15 cellular contexts compared by ENCODE assay signal in genomic region chr21:29462475-29462874, GRCh38.
"Had no signal": no experiment of that assay in that cellular context is flagged by ENCODE, and none has a peak within 500 bp of the region (broad histone marks: within the 10 kb centered on the region; RNA-seq: fewer than 3 reads in every experiment).

No MANE protein-coding gene starts in this region.

- ATAC-seq: activated T-helper 17 cell treated with anti-CD3 and anti-CD28 coated beads, Interleukin-2, amount 50 U/mL, for 72 hours; left lung; natural killer cell treated with Interleukin-12 subunit alpha and Interleukin-12 subunit beta and Interleukin-15 and Interleukin-18, amount 100 ng/mL, for 72 hours; stimulated activated effector memory CD8-positive, alpha-beta T cell treated with anti-CD3 and anti-CD28 coated beads, Interleukin-12 subunit alpha, Interleukin-12 subunit beta, amount 100 ng/mL, for 72 hours had no signal

- DNase-seq: activated CD4-positive, alpha-beta T cell treated with anti-CD3 and anti-CD28 coated beads for 1 hour; activated CD4-positive, alpha-beta T cell treated with anti-CD3 and anti-CD28 coated beads, Interleukin-2, amount 50 U/mL, for 4 hours; activated naive CD4-positive, alpha-beta T cell treated with Interleukin-2 at 50 U/mL for 16 hours; aorta; cerebellar nuclear complex; effector CD8-positive, alpha-beta T cell; esophagus squamous epithelium; foreskin fibroblast; hippocampal formation; left lung; stimulated activated CD4-positive, alpha-beta T cell treated with anti-CD3 and anti-CD28 coated beads, Interleukin-12 subunit alpha, Interleukin-12 subunit beta, amount 100 ng/mL, for 4 hours; stimulated activated CD4-positive, alpha-beta T cell treated with anti-CD3 and anti-CD28 coated beads, Interleukin-2, amount 100 ng/mL, for 24 hours had no signal
